ENCODE assay signal across 1 cellular context in the genomic region with DNA sequence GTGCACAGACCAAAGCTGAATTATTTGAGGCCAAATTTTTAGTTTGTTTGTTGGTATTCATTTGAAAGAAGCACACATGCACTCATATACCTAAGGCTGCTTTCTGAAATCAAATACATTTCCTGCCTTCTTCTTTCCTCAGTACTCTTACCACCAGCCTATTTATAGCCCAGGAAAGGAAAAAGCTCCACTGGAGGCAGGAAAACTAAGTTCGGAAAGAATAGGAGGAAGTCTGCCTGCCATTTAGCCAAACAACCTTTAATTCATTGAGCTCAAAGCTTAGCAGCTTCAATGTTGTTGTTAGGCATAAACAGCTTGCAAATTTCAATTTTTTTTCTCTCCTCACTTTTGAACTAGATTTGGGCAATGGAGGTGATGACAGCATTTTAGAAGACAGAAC.
TF ChIP-seq lines count a peak whose summit lies in the region.

No MANE protein-coding gene starts in this region.

TF ChIP-seq in HepG2, 621 proteins besides CTCF, POLR2A, EP300 and RAD21:
- TF ChIP-seq SP1 (IDR thresholded peaks at IDR 0.05), result no peak
- TF ChIP-seq SP1 (CRISPR knock-in tag; IDR thresholded peaks at IDR 0.05), result no peak
- TF ChIP-seq, protein P1, sequence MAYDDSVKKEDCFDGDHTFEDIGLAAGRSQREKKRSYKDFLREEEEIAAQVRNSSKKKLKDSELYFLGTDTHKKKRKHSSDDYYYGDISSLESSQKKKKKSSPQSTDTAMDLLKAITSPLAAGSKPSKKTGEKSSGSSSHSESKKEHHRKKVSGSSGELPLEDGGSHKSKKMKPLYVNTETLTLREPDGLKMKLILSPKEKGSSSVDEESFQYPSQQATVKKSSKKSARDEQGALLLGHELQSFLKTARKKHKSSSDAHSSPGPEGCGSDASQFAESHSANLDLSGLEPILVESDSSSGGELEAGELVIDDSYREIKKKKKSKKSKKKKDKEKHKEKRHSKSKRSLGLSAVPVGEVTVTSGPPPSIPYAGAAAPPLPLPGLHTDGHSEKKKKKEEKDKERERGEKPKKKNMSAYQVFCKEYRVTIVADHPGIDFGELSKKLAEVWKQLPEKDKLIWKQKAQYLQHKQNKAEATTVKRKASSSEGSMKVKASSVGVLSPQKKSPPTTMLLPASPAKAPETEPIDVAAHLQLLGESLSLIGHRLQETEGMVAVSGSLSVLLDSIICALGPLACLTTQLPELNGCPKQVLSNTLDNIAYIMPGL (CRISPR knock-in tag; IDR thresholded peaks at IDR 0.05; ENCODE audit: borderline replicate concordance in 1 of 2, low read depth in 1 of 2), result no peak
- TF ChIP-seq SALL2 (CRISPR knock-in tag; IDR thresholded peaks at IDR 0.05), result no peak
TF ChIP-seq in HepG2: peak in this region for 0.
